7 cellular contexts compared by ENCODE assay signal in the genomic region with DNA sequence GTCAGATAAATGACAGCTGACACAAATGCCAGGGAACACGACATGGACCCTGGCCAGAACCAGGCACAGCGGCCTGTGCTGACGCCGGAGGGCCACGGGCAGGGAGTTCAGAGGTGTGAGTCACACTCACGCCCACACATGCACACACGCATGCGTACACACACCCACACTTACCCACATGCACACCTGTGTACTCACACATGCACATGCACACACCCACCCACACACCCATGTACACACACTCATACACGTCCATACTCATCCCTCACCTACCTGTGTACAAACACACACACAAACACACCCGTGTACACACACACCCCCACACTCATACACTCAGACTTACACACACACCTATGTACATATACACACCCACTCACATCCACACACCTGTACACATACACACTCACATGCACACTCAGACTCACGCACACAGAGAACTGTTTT. TPM values are rescaled to one million over a fixed set of nuclear protein-coding genes. Genes with fewer than 3 reads are reported as not detected.
DNase-seq lines count a peak whose midpoint lies in the region; ATAC-seq and TF ChIP-seq lines count a peak whose summit lies in the region.

No MANE protein-coding gene starts in this region.

- no peak for TF ChIP-seq POLR2A in IMR-90 (IDR thresholded peaks at IDR 0.05; ENCODE audit: low read depth, low read length)

- H3K23ac ChIP-seq in IMR-90 (ENCODE audit: low read depth, low read length) = 0 out of 2 replicates have a peak overlapping the region, but pooled peaks have one; percentile 64

- H2BK120ac ChIP-seq in IMR-90 (ENCODE audit: low read depth, low read length) = no peak overlapping the region

- no peak overlapping the region for H3K14ac ChIP-seq in IMR-90 (replicated peaks; ENCODE audit: low read depth, low read length)

- H2BK5ac ChIP-seq in IMR-90 (ENCODE audit: low read depth, low read length, poor library complexity, severe bottlenecking) = no peak overlapping the region

- no peak overlapping the region for H3K18ac ChIP-seq in IMR-90 (ENCODE audit: low read depth, low read length)

- H3K4me3 ChIP-seq in IMR-90 (ENCODE audit: insufficient read depth, low read depth, low read length) (no peak overlapping the region), left ventricle myocardium inferior (peak overlapping the region; percentile 29)

- no TSS peak for BruUV-seq in IMR-90 (replicated peaks; lab: Mats Ljungman, UMichigan)

- H3K4me2 ChIP-seq in IMR-90 (ENCODE audit: low read depth, low read length) = no peak overlapping the region

- POLR2A ChIA-PET in IMR-90 (lab: Charles Lee; ENCODE audit: unreplicated experiment) = no interaction called here

- H3K9me3 ChIP-seq in IMR-90 (ENCODE audit: control insufficient read depth, insufficient read depth, low read length) = no peaks in the 10 kb centered on the region
- H3K9me3 ChIP-seq in left ventricle myocardium inferior (replicated peaks) = no peaks in the 10 kb centered on the region

- in situ Hi-C loops in IMR-90 (cut with MboI; ENCODE audit: low sequenced_read_pairs) = no loop called here

- 83% methylated on average over 3 of the region's 11 CpGs; no CpG with 5 or more reads in 1 of the 2 experiments for WGBS in IMR-90 (ENCODE audit: extremely low coverage in 2 of 2, insufficient read length in 1 of 2), 2 experiments

- no peak overlapping the region for H4K91ac ChIP-seq in IMR-90 (ENCODE audit: insufficient read depth, low read depth, low read length)

- no peak overlapping the region for H3K56ac ChIP-seq in IMR-90 (ENCODE audit: extremely low read depth, insufficient read depth, low read length)

- H3K9ac ChIP-seq in IMR-90 (ENCODE audit: low read depth, low read length) = no peak overlapping the region

- no peaks in the 10 kb centered on the region for H3K27me3 ChIP-seq in IMR-90 (ENCODE audit: control insufficient read depth, insufficient read depth, low read length)
- no peaks in the 10 kb centered on the region for H3K27me3 ChIP-seq in left ventricle myocardium inferior (ENCODE audit: low read depth)

- H3K36me3 ChIP-seq in IMR-90 (ENCODE audit: control insufficient read depth, insufficient read depth, low read length) (peaks cover 2% of the 10 kb centered on the region; the same call in 1 of the 2 replicates), left ventricle myocardium inferior (no peaks in the 10 kb centered on the region)

- CTCF ChIA-PET in IMR-90 (lab: Yijun Ruan, JAX) = no interaction called here

- no peak overlapping the region for H4K8ac ChIP-seq in IMR-90 (ENCODE audit: low read depth in 2 of 2, low read length in 2 of 2)

- H3K27me3 Mint-ChIP-seq in activated naive CD8-positive, alpha-beta T cell treated with anti-CD3 and anti-CD28 coated beads, Interleukin-2, amount 50 U/mL, for 24 hours = no peaks in the 10 kb centered on the region

- no peak overlapping the region for H2AK9ac ChIP-seq in IMR-90 (replicated peaks; ENCODE audit: low read depth, low read length, poor library complexity)

- H3K4me3 Mint-ChIP-seq in activated naive CD8-positive, alpha-beta T cell treated with anti-CD3 and anti-CD28 coated beads, Interleukin-2, amount 50 U/mL, for 24 hours = no peak overlapping the region

- no peak for ATAC-seq in IMR-90 (ENCODE audit: low read depth)
- no peak for ATAC-seq in activated naive CD8-positive, alpha-beta T cell treated with anti-CD3 and anti-CD28 coated beads, Interleukin-2, amount 50 U/mL, for 24 hours

- peaks cover 39% of the 10 kb centered on the region for H3K9me1 ChIP-seq in IMR-90 (ENCODE audit: insufficient read depth, low read length)

- H3K36me3 Mint-ChIP-seq in activated naive CD8-positive, alpha-beta T cell treated with anti-CD3 and anti-CD28 coated beads, Interleukin-2, amount 50 U/mL, for 24 hours (ENCODE audit: low read depth) = peaks cover 3% of the 10 kb centered on the region

- peaks cover 51% of the 10 kb centered on the region for H3K4me1 Mint-ChIP-seq in activated naive CD8-positive, alpha-beta T cell treated with anti-CD3 and anti-CD28 coated beads, Interleukin-2, amount 50 U/mL, for 24 hours

- no peak overlapping the region for H3K4ac ChIP-seq in IMR-90 (ENCODE audit: low read depth, low read length)

- peaks cover 39 to 92% of the 10 kb centered on the region in 2 experiments for H3K79me1 ChIP-seq in IMR-90 (ENCODE audit: low read depth in 1 of 2, low read length in 2 of 2)

- no peak overlapping the region for H2BK15ac ChIP-seq in IMR-90 (ENCODE audit: low read depth, low read length)

- H4K20me1 ChIP-seq in IMR-90 (ENCODE audit: insufficient read depth, low read length) = peaks cover 90% of the 10 kb centered on the region

- H3K27ac ChIP-seq in IMR-90 (ENCODE audit: insufficient read depth, low read length) (no peak overlapping the region), left ventricle myocardium inferior (replicated peaks) (peak overlapping the region; percentile 81)

- DNase-seq in IMR-90 = peak; percentile 16
- no peak for DNase-seq in activated naive CD8-positive, alpha-beta T cell treated with anti-CD3 and anti-CD28 coated beads, Interleukin-2, amount 50 U/mL, for 24 hours
- DNase-seq in left ventricle myocardium inferior = peak; percentile 16
- peak; percentile 12 to 13 for DNase-seq in stimulated activated CD8-positive, alpha-beta memory T cell treated with anti-CD3 and anti-CD28 coated beads, Interleukin-7, amount 100 ng/mL, for 4 hours (ENCODE audit: low read depth in 2 of 2)
- no peak for DNase-seq in RKO (ENCODE audit: low spot score)
- DNase-seq in NOMO-1 (lab: John Stamatoyannopoulos, UW; ENCODE audit: unreplicated experiment in 2 of 2) = no peak
- no peak for DNase-seq in activated naive CD4-positive, alpha-beta T cell treated with anti-CD3 and anti-CD28 coated beads, Interleukin-2, amount 50 U/mL, for 16 hours

- intact Hi-C loops in IMR-90 (cut with micrococcal nuclease) = no loop called here
- intact Hi-C loops in left ventricle myocardium inferior (cut with micrococcal nuclease) = no loop called here

- no peak overlapping the region for H4K5ac ChIP-seq in IMR-90 (ENCODE audit: low read depth, low read length)

- peak overlapping the region; percentile 2 for H3K27ac Mint-ChIP-seq in activated naive CD8-positive, alpha-beta T cell treated with anti-CD3 and anti-CD28 coated beads, Interleukin-2, amount 50 U/mL, for 24 hours

- no peak overlapping the region for H2BK20ac ChIP-seq in IMR-90 (ENCODE audit: low read depth, low read length)

- TF ChIP-seq CTCF in IMR-90 (conservative IDR thresholded peaks at IDR 0.05; ENCODE audit: low read depth, low read length) (no peak), left ventricle myocardium inferior (IDR thresholded peaks at IDR 0.05; ENCODE audit: borderline replicate concordance) (no peak)

- peaks cover 26% of the 10 kb centered on the region for H3K4me1 ChIP-seq in IMR-90 (ENCODE audit: control insufficient read depth, insufficient read depth, low read length)
- peaks cover 100% of the 10 kb centered on the region for H3K4me1 ChIP-seq in left ventricle myocardium inferior

- H2AFZ ChIP-seq in IMR-90 (replicated peaks; ENCODE audit: low read length, poor library complexity) = no peak overlapping the region

- TF ChIP-seq RAD21 in IMR-90 (IDR thresholded peaks at IDR 0.05; ENCODE audit: low read length) = no peak

- dilution Hi-C loops in IMR-90 (cut with HindIII; ENCODE audit: low sequenced_read_pairs, unreplicated experiment) = no loop called here

- H2AK5ac ChIP-seq in IMR-90 (ENCODE audit: low read depth, low read length) = no peak overlapping the region

- no peaks in the 10 kb centered on the region for H3K9me3 Mint-ChIP-seq in activated naive CD8-positive, alpha-beta T cell treated with anti-CD3 and anti-CD28 coated beads, Interleukin-2, amount 50 U/mL, for 24 hours

TF ChIP-seq in IMR-90, 13 proteins besides CTCF, POLR2A, EP300 and RAD21:
- TF ChIP-seq RFX5 (IDR thresholded peaks at IDR 0.05; ENCODE audit: low read depth, low read length) = no peak
- TF ChIP-seq RCOR1 (IDR thresholded peaks at IDR 0.05; ENCODE audit: insufficient replicate concordance, low read length) = no peak
- no peak for TF ChIP-seq NFE2L2 (IDR thresholded peaks at IDR 0.05; ENCODE audit: low read depth, low read length)
- peak; percentile 26; the same call in 1 of the 2 replicates for TF ChIP-seq BHLHE40 (IDR thresholded peaks at IDR 0.05; ENCODE audit: low read depth, low read length)
- no peak for TF ChIP-seq CHD1 (IDR thresholded peaks at IDR 0.05; ENCODE audit: low read depth, low read length)
- no peak for TF ChIP-seq MAZ (IDR thresholded peaks at IDR 0.05; ENCODE audit: borderline replicate concordance, low read depth, low read length)
TF ChIP-seq in IMR-90: peak in this region for 1.

RNA-seq across cellular contexts. Expression of a gene that starts 40.4 kb away (rescaled TPM):
- 1.3 and 1.7 TPM in 2 replicates for total RNA-seq in IMR-90 (2012; rRNA removed)
- 30.6 and 45.4 TPM in 2 replicates for polyA plus RNA-seq in IMR-90 (2012; rRNA removed)
- 19.2 and 30.8 TPM in 2 replicates for polyA plus RNA-seq in IMR-90 (2012; cell fraction: cytosol; rRNA removed)
- 39.7 and 78.9 TPM in 2 replicates for polyA plus RNA-seq in IMR-90 (2012; cell fraction: nucleus; rRNA removed; ENCODE audit: low replicate concordance)
- total RNA-seq in left ventricle myocardium inferior = 36.0 TPM

Comparison
In these comparisons a context has a peak if more than half of its experiments do, and no peak if none do; other contexts are left out.
1. DNase-seq: peak in IMR-90 (single experiment), left ventricle myocardium inferior (single experiment) and stimulated activated CD8-positive, alpha-beta memory T cell treated with anti-CD3 and anti-CD28 coated beads, Interleukin-7, amount 100 ng/mL, for 4 hours (2 of 2); none in activated naive CD8-positive, alpha-beta T cell treated with anti-CD3 and anti-CD28 coated beads, Interleukin-2, amount 50 U/mL, for 24 hours (single experiment), RKO (single experiment), NOMO-1 (0 of 2) and activated naive CD4-positive, alpha-beta T cell treated with anti-CD3 and anti-CD28 coated beads, Interleukin-2, amount 50 U/mL, for 16 hours (single experiment).
2. RNA of a gene that starts 40.4 kb away (total RNA-seq): 36.0 TPM in left ventricle myocardium inferior (single experiment); 1.3 to 1.7 TPM in IMR-90; every median in the first group is over 10 times any median in the second.